ENCODE assay signal across 8 cellular contexts in genomic region chr6:1554881-1555569, GRCh38. TPM values are rescaled to one million over a fixed set of nuclear protein-coding genes. Genes with fewer than 3 reads are reported as not detected.
A peak's percentile ranks its signal among the peaks of the same experiment; 100 is the strongest.
DNase-seq lines count a peak whose midpoint lies in the region; ATAC-seq and TF ChIP-seq lines count a peak whose summit lies in the region.

No MANE protein-coding gene starts in this region.

- DNase-seq in CD8-positive, alpha-beta memory T cell = peak; percentile 35 to 70 (median 54)
- DNase-seq in activated CD4-positive, alpha-beta T cell treated with anti-CD3 and anti-CD28 coated beads, Interleukin-2, amount 10 ng/mL, durations not matched to agents 24 days and 14 days = peak; percentile 90
- DNase-seq in colonic mucosa = peak; percentile 76
- peak; percentile 71 for DNase-seq in left kidney (ENCODE audit: low read depth, low spot score)
- DNase-seq in stimulated activated CD4-positive, alpha-beta T cell treated with anti-CD3 and anti-CD28 coated beads, Interleukin-4, amount 100 ng/mL, for 1 hour = peak; percentile 81
- DNase-seq in HuH-7 (ENCODE audit: low spot score) = no peak

- H3K27ac ChIP-seq in CD8-positive, alpha-beta memory T cell (ENCODE audit: low read depth, low read length) = no peak overlapping the region
- H3K27ac ChIP-seq in colonic mucosa = peak overlapping the region; percentile 40

- CTCF ChIA-PET in CD8-positive, alpha-beta memory T cell (lab: Charles Lee) = interaction anchor here (0.8 to 1.1 kb wide), 5 partner anchors 20 to 31 kb away, joined by 3 read pairs; no protein-coding TSS in a partner anchor

- no peaks in the 10 kb centered on the region for H3K4me1 ChIP-seq in CD8-positive, alpha-beta memory T cell (ENCODE audit: insufficient read depth, low read length)
- no peaks in the 10 kb centered on the region for H3K4me1 ChIP-seq in colonic mucosa

- H3K9ac ChIP-seq in colonic mucosa (ENCODE audit: low read depth in 2 of 2, low read length in 2 of 2) = peak overlapping the region; percentile 1 to 19

- peaks cover 0 to 2% (median 0%) of the 10 kb centered on the region in 5 donors for H3K9me3 Mint-ChIP-seq in CD8-positive, alpha-beta memory T cell
- H3K9me3 Mint-ChIP-seq in IgD-negative memory B cell = peaks cover 0 to 3% (median 0%) of the 10 kb centered on the region in 3 donors
- H3K9me3 Mint-ChIP-seq in activated CD4-positive, alpha-beta T cell treated with anti-CD3 and anti-CD28 coated beads, Interleukin-2, amount 10 ng/mL, durations not matched to agents 24 days and 14 days = no peaks in the 10 kb centered on the region

- peak; percentile 66 for TF ChIP-seq CTCF in colonic mucosa (IDR thresholded peaks at IDR 0.05)

- intact Hi-C loops in activated CD4-positive, alpha-beta T cell treated with anti-CD3 and anti-CD28 coated beads, Interleukin-2, amount 10 ng/mL, durations not matched to agents 24 days and 14 days (cut with micrococcal nuclease) = loop anchor here (2.0 kb wide), 1 partner anchor 30 kb away; no protein-coding TSS in a partner anchor
- intact Hi-C loops in colonic mucosa (cut with DNase I) = loop anchor here (2.0 kb wide), 1 partner anchor 32 kb away; no protein-coding TSS in a partner anchor

- no peaks in the 10 kb centered on the region for H3K9me3 ChIP-seq in CD8-positive, alpha-beta memory T cell (ENCODE audit: low read length)
- H3K9me3 ChIP-seq in colonic mucosa = no peaks in the 10 kb centered on the region

- no peaks in the 10 kb centered on the region for H3K36me3 Mint-ChIP-seq in CD8-positive, alpha-beta memory T cell
- no peaks in the 10 kb centered on the region for H3K36me3 Mint-ChIP-seq in IgD-negative memory B cell
- H3K36me3 Mint-ChIP-seq in activated CD4-positive, alpha-beta T cell treated with anti-CD3 and anti-CD28 coated beads, Interleukin-2, amount 10 ng/mL, durations not matched to agents 24 days and 14 days (ENCODE audit: low read depth) = no peaks in the 10 kb centered on the region

- H3K27me3 Mint-ChIP-seq in CD8-positive, alpha-beta memory T cell = peaks cover 7 to 55% of the 10 kb centered on the region in 2 donors
- peaks cover 22% of the 10 kb centered on the region for H3K27me3 Mint-ChIP-seq in IgD-negative memory B cell
- H3K27me3 Mint-ChIP-seq in activated CD4-positive, alpha-beta T cell treated with anti-CD3 and anti-CD28 coated beads, Interleukin-2, amount 10 ng/mL, durations not matched to agents 24 days and 14 days = peaks cover 35% of the 10 kb centered on the region

- POLR2A ChIA-PET in CD8-positive, alpha-beta memory T cell (lab: Charles Lee) = interaction anchor here (0.6 kb wide), 1 partner anchor 1382 kb away, joined by 5 read pairs; no protein-coding TSS in a partner anchor

- no peaks in the 10 kb centered on the region for H3K36me3 ChIP-seq in CD8-positive, alpha-beta memory T cell (ENCODE audit: insufficient read depth, low read length)
- H3K36me3 ChIP-seq in colonic mucosa = no peaks in the 10 kb centered on the region

- H3K27me3 ChIP-seq in CD8-positive, alpha-beta memory T cell (ENCODE audit: insufficient read depth, low read length, poor library complexity, severe bottlenecking) = no peaks in the 10 kb centered on the region
- H3K27me3 ChIP-seq in colonic mucosa = no peaks in the 10 kb centered on the region

- H3K27ac Mint-ChIP-seq in CD8-positive, alpha-beta memory T cell = peak overlapping the region in 7 of 8 donors; percentile 6 to 89 (median 83)
- peak overlapping the region in 1 of 3 donors; percentile 71 for H3K27ac Mint-ChIP-seq in IgD-negative memory B cell
- peak overlapping the region; percentile 77 for H3K27ac Mint-ChIP-seq in activated CD4-positive, alpha-beta T cell treated with anti-CD3 and anti-CD28 coated beads, Interleukin-2, amount 10 ng/mL, durations not matched to agents 24 days and 14 days

- no peak for ATAC-seq in HG03565 (IDR thresholded peaks at IDR 0.05; ENCODE audit: unreplicated experiment)

- H3K4me3 ChIP-seq in CD8-positive, alpha-beta memory T cell (ENCODE audit: low read length) = peak overlapping the region; percentile 63
- H3K4me3 ChIP-seq in colonic mucosa = peak overlapping the region; percentile 44

- peaks cover 11 to 28% (median 26%) of the 10 kb centered on the region in 3 donors for H3K4me1 Mint-ChIP-seq in CD8-positive, alpha-beta memory T cell
- peaks cover 0 to 9% (median 4%) of the 10 kb centered on the region in 3 donors for H3K4me1 Mint-ChIP-seq in IgD-negative memory B cell
- peaks cover 16% of the 10 kb centered on the region for H3K4me1 Mint-ChIP-seq in activated CD4-positive, alpha-beta T cell treated with anti-CD3 and anti-CD28 coated beads, Interleukin-2, amount 10 ng/mL, durations not matched to agents 24 days and 14 days

- H3K4me3 Mint-ChIP-seq in CD8-positive, alpha-beta memory T cell = peak overlapping the region; percentile 74 to 89 (median 84)
- peak overlapping the region; percentile 83 to 93 (median 86) for H3K4me3 Mint-ChIP-seq in IgD-negative memory B cell
- peak overlapping the region; percentile 86 for H3K4me3 Mint-ChIP-seq in activated CD4-positive, alpha-beta T cell treated with anti-CD3 and anti-CD28 coated beads, Interleukin-2, amount 10 ng/mL, durations not matched to agents 24 days and 14 days

RNA-seq across cellular contexts. Expression of gene FOXC1, which starts 54.7 kb away (rescaled TPM):
- total RNA-seq in CD8-positive, alpha-beta memory T cell = not detected
- not detected for polyA plus RNA-seq in CD8-positive, alpha-beta memory T cell
- not detected for polyA plus RNA-seq in IgD-negative memory B cell
- 0.07 TPM in 2 replicates for total RNA-seq in activated CD4-positive, alpha-beta T cell treated with anti-CD3 and anti-CD28 coated beads, Interleukin-2, amount 10 ng/mL, durations not matched to agents 24 days and 14 days
- total RNA-seq in colonic mucosa = 1 to 10 TPM in 1 of 2 donors, under 1 TPM in 1; 0.69 to 1.5 TPM
